In the genomic region with DNA sequence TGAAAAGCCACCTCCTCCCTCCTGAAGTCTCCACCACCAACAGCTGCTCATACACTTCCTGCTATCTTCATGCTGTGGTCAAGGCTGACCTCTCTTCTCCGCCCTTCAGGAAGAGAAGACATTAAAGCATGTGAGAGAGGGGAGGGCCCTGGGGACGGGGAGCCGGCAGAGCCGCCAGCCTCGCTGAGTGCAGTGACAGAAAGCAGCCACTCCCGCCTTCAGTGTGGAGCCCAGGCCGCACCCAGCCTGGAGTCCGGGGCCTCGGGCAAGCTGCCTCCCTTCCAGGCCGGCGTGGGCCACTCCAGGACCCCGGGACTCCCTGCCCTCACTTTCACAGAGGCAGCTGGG, we compare ENCODE assay signal across 12 cellular contexts.
A peak's percentile ranks its signal among the peaks of the same experiment; 100 is the strongest.
DNase-seq lines count a peak whose midpoint lies in the region; ATAC-seq, FAIRE-seq and TF ChIP-seq lines count a peak whose summit lies in the region.
"Had no signal": no experiment of that assay in that cellular context is flagged by ENCODE, and none has a peak within 500 bp of the region (broad histone marks: within the 10 kb centered on the region; RNA-seq: fewer than 3 reads in every experiment).

No MANE protein-coding gene starts in this region.

- H3K27me3 ChIP-seq in GM23338 (ENCODE audit: insufficient read depth) (no peaks in the 10 kb centered on the region), small intestine (ENCODE audit: control insufficient read depth in 2 of 2, insufficient read depth in 2 of 2, low read length in 2 of 2) (no peaks in the 10 kb centered on the region)
- H3K27me3 ChIP-seq: adrenal gland, MG63, pancreas had no signal

- H3K4me2 ChIP-seq in GM23338, result no peak overlapping the region

- no peak overlapping the region for H3K4me3 Mint-ChIP-seq in GM23338
- H3K4me3 Mint-ChIP-seq: stimulated activated naive CD8-positive, alpha-beta T cell treated with anti-CD3 and anti-CD28 coated beads, Interleukin-15, amount 100 ng/mL, for 72 hours had no signal

- no peaks in the 10 kb centered on the region for H3K4me1 ChIP-seq in GM23338 (ENCODE audit: insufficient read depth)
- H3K4me1 ChIP-seq in small intestine (ENCODE audit: control insufficient read depth in 2 of 2, insufficient read depth in 1 of 2, low read depth in 1 of 2, low read length in 1 of 2), result no peaks in the 10 kb centered on the region
- H3K4me1 ChIP-seq: pancreas had no signal

- H3K4me3 ChIP-seq in GM23338 (no peak overlapping the region), small intestine (ENCODE audit: low read depth in 1 of 2, low read length in 2 of 2) (no peak overlapping the region)
- H3K4me3 ChIP-seq: adrenal gland, MG63, pancreas had no signal

- no peaks in the 10 kb centered on the region for H3F3A ChIP-seq in GM23338 (replicated peaks; ENCODE audit: low read depth)

- no peaks in the 10 kb centered on the region for H3K9me3 ChIP-seq in small intestine (ENCODE audit: control insufficient read depth, low read depth)
- H3K9me3 ChIP-seq: adrenal gland, MG63, pancreas had no signal

- H3K4me1 Mint-ChIP-seq in GM23338, result peaks cover 18% of the 10 kb centered on the region

- H3K9me3 Mint-ChIP-seq in GM23338, result no peaks in the 10 kb centered on the region; the same call in 2 of the 3 replicates

- H3K9me2 ChIP-seq in GM23338 (ENCODE audit: insufficient read depth), result no peaks in the 10 kb centered on the region; the same call in 1 of the 2 replicates

- no peak for FAIRE-seq in small intestine (lab: Jason Lieb, UNC)
- FAIRE-seq: pancreas had no signal

- no peak for TF ChIP-seq CTCF in GM23338 (conservative IDR thresholded peaks at IDR 0.05; ENCODE audit: low read depth in 2 of 2)

- H3K27ac ChIP-seq in GM23338 (ENCODE audit: low read depth), result no peak overlapping the region
- H3K27ac ChIP-seq in small intestine (ENCODE audit: low read depth in 1 of 2, low read length in 1 of 2), result peak overlapping the region; percentile 4 to 51
- H3K27ac ChIP-seq: pancreas had no signal

- H3K27me3 Mint-ChIP-seq in GM23338 (ENCODE audit: insufficient read depth, low read depth, poor library complexity), result peaks cover 20% of the 10 kb centered on the region
- H3K27me3 Mint-ChIP-seq: stimulated activated naive CD8-positive, alpha-beta T cell treated with anti-CD3 and anti-CD28 coated beads, Interleukin-15, amount 100 ng/mL, for 72 hours had no signal

- H3K36me3 ChIP-seq in GM23338 (ENCODE audit: insufficient read depth), result no peaks in the 10 kb centered on the region
- H3K36me3 ChIP-seq in small intestine (ENCODE audit: control insufficient read depth in 2 of 2, insufficient read depth in 2 of 2, low read length in 2 of 2), result no peaks in the 10 kb centered on the region
- H3K36me3 ChIP-seq: adrenal gland, MG63, pancreas had no signal

- intact Hi-C loops in left cardiac atrium (cut with DNase I), result no loop called here

- H4K20me1 ChIP-seq in GM23338 (replicated peaks; ENCODE audit: insufficient read depth), result no peaks in the 10 kb centered on the region

- H3K36me3 Mint-ChIP-seq in GM23338 (ENCODE audit: low read depth), result no peaks in the 10 kb centered on the region

- H2AFZ ChIP-seq in GM23338, result peak overlapping the region; percentile 63; the same call in 1 of the 2 replicates

- ATAC-seq in GM23338 (peak; percentile 22), left cardiac atrium (peak; percentile 63 to 68), HG03442 (IDR thresholded peaks at IDR 0.05; ENCODE audit: unreplicated experiment) (no peak)
- ATAC-seq: stimulated activated naive CD8-positive, alpha-beta T cell treated with anti-CD3 and anti-CD28 coated beads, Interleukin-15, amount 100 ng/mL, for 72 hours had no signal

- WGBS in small intestine, 3 donors, result 3 to 24% (median 16%) methylated on average over 7 to 12 of the region's 12 CpGs

- no peak for DNase-seq in GM23338 (ENCODE audit: low spot score)
- peak; percentile 29 for DNase-seq in RPMI7951 (ENCODE audit: low read depth)
- DNase-seq in left cardiac atrium, result peak; percentile 57
- peak; percentile 53 for DNase-seq in small intestine
- no peak for DNase-seq in NCI-H774 (lab: John Stamatoyannopoulos, UW)
- DNase-seq in NCI-H2107 (lab: John Stamatoyannopoulos, UW), result no peak
- DNase-seq in C1 segment of cervical spinal cord (lab: John Stamatoyannopoulos, UW), result no peak
- DNase-seq: stimulated activated naive CD8-positive, alpha-beta T cell treated with anti-CD3 and anti-CD28 coated beads, Interleukin-15, amount 100 ng/mL, for 72 hours had no signal

- no peaks in the 10 kb centered on the region for H3K79me2 ChIP-seq in GM23338 (replicated peaks; ENCODE audit: insufficient read depth)

- H3K27ac Mint-ChIP-seq in GM23338, result no peak overlapping the region

TF ChIP-seq in GM23338, 12 proteins besides CTCF, POLR2A, EP300 and RAD21:
- no peak for TF ChIP-seq ZNF331 (CRISPR knock-in tag; IDR thresholded peaks at IDR 0.05; ENCODE audit: low read depth)

Comparison
In these comparisons a context has a peak if more than half of its experiments do, and no peak if none do; other contexts are left out.
1. DNase-seq: peak in RPMI7951 (single experiment), left cardiac atrium (single experiment) and small intestine (single experiment); none in GM23338 (single experiment), NCI-H774 (single experiment), NCI-H2107 (single experiment) and C1 segment of cervical spinal cord (0 of 14).